ENCODE assay signal across 9 cellular contexts in genomic region chr12:68158427-68158826, GRCh38. TPM values are rescaled to one million over a fixed set of nuclear protein-coding genes. Genes with fewer than 3 reads are reported as not detected.
DNase-seq lines count a peak whose midpoint lies in the region; ATAC-seq and TF ChIP-seq lines count a peak whose summit lies in the region.
"Had no signal": no experiment of that assay in that cellular context is flagged by ENCODE, and none has a peak within 500 bp of the region (broad histone marks: within the 10 kb centered on the region; RNA-seq: fewer than 3 reads in every experiment).

No MANE protein-coding gene starts in this region.

- no peaks in the 10 kb centered on the region for H3K27me3 ChIP-seq in H9 (ENCODE audit: insufficient read depth, low read length)

- no peaks in the 10 kb centered on the region for H3K23me2 ChIP-seq in H9 (ENCODE audit: insufficient read length, low read depth, low read length, poor library complexity, severe bottlenecking)

- no peaks in the 10 kb centered on the region; the same call in 1 of the 2 replicates for H3K27me3 Mint-ChIP-seq in H9 (ENCODE audit: low read depth)
- H3K27me3 Mint-ChIP-seq in activated CD8-positive, alpha-beta T cell treated with anti-CD3 and anti-CD28 coated beads for 36 hours, result no peaks in the 10 kb centered on the region

- no peak overlapping the region for H3K9ac ChIP-seq in H9 (ENCODE audit: extremely low read depth, insufficient read length, low read length)

- ATAC-seq in activated CD8-positive, alpha-beta T cell treated with anti-CD3 and anti-CD28 coated beads for 36 hours, result peak; percentile 43
- peak; percentile 72 for ATAC-seq in left lobe of liver

- H3K4me2 ChIP-seq in H9 (ENCODE audit: insufficient read depth, insufficient read length, low read length), result no peak overlapping the region

- H3K9me3 ChIP-seq in H9 (ENCODE audit: control insufficient read depth, low read depth, low read length), result no peaks in the 10 kb centered on the region

- intact Hi-C loops in activated CD8-positive, alpha-beta T cell treated with anti-CD3 and anti-CD28 coated beads for 36 hours (cut with micrococcal nuclease), result loop anchor here (2.0 to 5.0 kb wide), 2 partner anchors 40 to 116 kb away; no protein-coding TSS in a partner anchor

- no peak overlapping the region for H2BK15ac ChIP-seq in H9 (ENCODE audit: low read depth, low read length)

- H4K5ac ChIP-seq in H9 (ENCODE audit: insufficient read length, low read depth, low read length), result no peak overlapping the region

- H3K27ac Mint-ChIP-seq in H9, result no peak overlapping the region; a peak in 1 of 7 replicates
- H3K27ac Mint-ChIP-seq in activated CD8-positive, alpha-beta T cell treated with anti-CD3 and anti-CD28 coated beads for 36 hours, result peak overlapping the region; percentile 83

- H2AK5ac ChIP-seq in H9 (ENCODE audit: insufficient read length, low read length), result no peak overlapping the region

- no peak overlapping the region for H3K23ac ChIP-seq in H9 (ENCODE audit: insufficient read length, low read depth, low read length)

- no peak overlapping the region for H2BK120ac ChIP-seq in H9 (ENCODE audit: low read depth, low read length, poor library complexity, severe bottlenecking)

- no peaks in the 10 kb centered on the region for H3K9me3 Mint-ChIP-seq in H9
- no peaks in the 10 kb centered on the region for H3K9me3 Mint-ChIP-seq in activated CD8-positive, alpha-beta T cell treated with anti-CD3 and anti-CD28 coated beads for 36 hours

- no peak overlapping the region for H4K8ac ChIP-seq in H9 (replicated peaks; ENCODE audit: insufficient read length, low read depth, low read length)

- H3K4me1 ChIP-seq in H9 (ENCODE audit: insufficient read depth, low read length), result no peaks in the 10 kb centered on the region

- H3K4ac ChIP-seq in H9 (ENCODE audit: low read depth, low read length), result no peak overlapping the region

- H3K18ac ChIP-seq in H9 (ENCODE audit: insufficient read length, low read depth, low read length), result no peak overlapping the region

- peak; percentile 78 for TF ChIP-seq CTCF in H9 (conservative IDR thresholded peaks at IDR 0.05)
- TF ChIP-seq CTCF in activated CD8-positive, alpha-beta T cell treated with anti-CD3 and anti-CD28 coated beads for 36 hours (IDR thresholded peaks at IDR 0.05), result peak; percentile 81
- no peak for TF ChIP-seq CTCF in GM20000 (IDR thresholded peaks at IDR 0.05; ENCODE audit: extremely low read depth, missing control alignments)

- H3K79me2 ChIP-seq in H9 (ENCODE audit: insufficient read depth, low read length), result no peaks in the 10 kb centered on the region

- H3K4me3 Mint-ChIP-seq in H9, result no peak overlapping the region
- peak overlapping the region; percentile 82 for H3K4me3 Mint-ChIP-seq in activated CD8-positive, alpha-beta T cell treated with anti-CD3 and anti-CD28 coated beads for 36 hours

- peaks cover 0 to 2% of the 10 kb centered on the region in 2 experiments; a peak in 1 of 4 replicates for H3K4me1 Mint-ChIP-seq in H9
- peaks cover 57% of the 10 kb centered on the region for H3K4me1 Mint-ChIP-seq in activated CD8-positive, alpha-beta T cell treated with anti-CD3 and anti-CD28 coated beads for 36 hours (ENCODE audit: low read depth)

- H4K20me1 ChIP-seq in H9 (ENCODE audit: control insufficient read depth, insufficient read depth, insufficient read length), result no peaks in the 10 kb centered on the region

- POLR2A ChIA-PET in activated CD8-positive, alpha-beta T cell treated with anti-CD3 and anti-CD28 coated beads for 36 hours (lab: Charles Lee), result interaction anchor here (0.9 to 2.0 kb wide), 4 partner anchors 23 to 130 kb away, joined by 3 to 11 read pairs (median 4); no protein-coding TSS in a partner anchor

- H3K27ac ChIP-seq in H9 (ENCODE audit: insufficient read length, low read depth, low read length), result no peak overlapping the region

- H2BK20ac ChIP-seq in H9 (ENCODE audit: low read depth, low read length, poor library complexity, severe bottlenecking), result no peak overlapping the region

- H2BK5ac ChIP-seq in H9 (ENCODE audit: insufficient read length, low read length), result no peak overlapping the region

- H3K36me3 Mint-ChIP-seq in H9 (ENCODE audit: insufficient read depth in 1 of 3, low read depth in 3 of 3), result no peaks in the 10 kb centered on the region
- H3K36me3 Mint-ChIP-seq in activated CD8-positive, alpha-beta T cell treated with anti-CD3 and anti-CD28 coated beads for 36 hours (ENCODE audit: low read depth), result peaks cover 25% of the 10 kb centered on the region

- no peak overlapping the region for H4K91ac ChIP-seq in H9 (ENCODE audit: insufficient read length, low read depth, low read length)

- no peak overlapping the region for H2AFZ ChIP-seq in H9 (ENCODE audit: low read length)

- CTCF ChIA-PET in activated CD8-positive, alpha-beta T cell treated with anti-CD3 and anti-CD28 coated beads for 36 hours (lab: Charles Lee), result interaction anchor here (0.5 to 5.0 kb wide), 41 partner anchors 9 to 363 kb away, joined by 3 to 107 read pairs (median 5); no protein-coding TSS in a partner anchor

- DNase-seq in COR-L47 (lab: John Stamatoyannopoulos, UW), result peak; percentile 14
- no peak for DNase-seq in H9
- DNase-seq in activated CD8-positive, alpha-beta T cell treated with anti-CD3 and anti-CD28 coated beads for 36 hours, result peak; percentile 57
- DNase-seq in left lobe of liver (ENCODE audit: low spot score), result no peak
- no peak for DNase-seq in GM20000 (ENCODE audit: low spot score)
- no peak for DNase-seq in midbrain (lab: John Stamatoyannopoulos, UW)
- no peak for DNase-seq in DMS114 treated with DMSO at 0.1 percent for 48 hours (lab: John Stamatoyannopoulos, UW; ENCODE audit: unreplicated experiment)
- DNase-seq in activated gamma-delta T cell treated with Interleukin-2 at 50 U/mL for 16 hours, result no peak
- DNase-seq: stimulated activated CD4-positive, alpha-beta T cell treated with anti-CD3 and anti-CD28 coated beads, Interleukin-1b, Interleukin-23, amount 100 ng/mL, for 48 hours had no signal

- no peak overlapping the region for H2BK12ac ChIP-seq in H9 (ENCODE audit: insufficient read length, low read depth, low read length)

- H3K14ac ChIP-seq in H9 (ENCODE audit: insufficient read depth, low read length), result no peak overlapping the region

- H3T11ph ChIP-seq in H9 (ENCODE audit: low read length), result no peak overlapping the region

- H3K56ac ChIP-seq in H9 (ENCODE audit: insufficient read length, low read depth, low read length), result no peak overlapping the region

- H3K79me1 ChIP-seq in H9 (ENCODE audit: insufficient read depth, low read depth, low read length, poor library complexity, severe bottlenecking), result no peaks in the 10 kb centered on the region

- no CpG with 5 or more reads among the region's 2 CpGs for WGBS in H9 (ENCODE audit: extremely low coverage, insufficient read length, low lambda C conversion rate)

RNA-seq across cellular contexts. Expression of gene IFNG, which starts 1.1 kb away (rescaled TPM):
- not detected in 2 replicates for total RNA-seq in H9 (2021)
- total RNA-seq in activated CD8-positive, alpha-beta T cell treated with anti-CD3 and anti-CD28 coated beads for 36 hours, result 10 to 100 TPM; 42.7 to 43.6 TPM
- total RNA-seq in left lobe of liver, result 0.63 TPM

Comparison
In these comparisons a context has a peak if more than half of its experiments do, and no peak if none do; other contexts are left out.
1. DNase-seq: peak in COR-L47 (single experiment) and activated CD8-positive, alpha-beta T cell treated with anti-CD3 and anti-CD28 coated beads for 36 hours (single experiment); none in H9 (single experiment), left lobe of liver (single experiment), GM20000 (single experiment), midbrain (single experiment), DMS114 treated with DMSO at 0.1 percent for 48 hours (single experiment) and activated gamma-delta T cell treated with Interleukin-2 at 50 U/mL for 16 hours (single experiment).
2. RNA of gene IFNG, which starts 1.1 kb away (total RNA-seq): 42.7 to 43.6 TPM in activated CD8-positive, alpha-beta T cell treated with anti-CD3 and anti-CD28 coated beads for 36 hours; 0.63 TPM in left lobe of liver (single experiment) and not detected in H9; every median in the first group is over 10 times any median in the second.